Comparison of ENCODE assay signal across 8 cellular contexts in genomic region chr11:122628691-122629555, GRCh38. TPM values are rescaled to one million over a fixed set of nuclear protein-coding genes. Genes with fewer than 3 reads are reported as not detected.
DNase-seq lines count a peak whose midpoint lies in the region; ATAC-seq lines count a peak whose summit lies in the region.

No MANE protein-coding gene starts in this region.

- no peak overlapping the region for H3K27ac Mint-ChIP-seq in central memory CD8-positive, alpha-beta T cell (ENCODE audit: low read depth)

- peak; percentile 73 for ATAC-seq in central memory CD8-positive, alpha-beta T cell (replicated peaks; ENCODE audit: extremely low read depth, poor library complexity, severe bottlenecking)
- no peak for ATAC-seq in HG03457 (IDR thresholded peaks at IDR 0.05; ENCODE audit: unreplicated experiment)

- peaks cover 4% of the 10 kb centered on the region for H3K4me1 Mint-ChIP-seq in central memory CD8-positive, alpha-beta T cell

- no peaks in the 10 kb centered on the region for H3K27me3 Mint-ChIP-seq in central memory CD8-positive, alpha-beta T cell

- no peaks in the 10 kb centered on the region for H3K36me3 Mint-ChIP-seq in central memory CD8-positive, alpha-beta T cell (ENCODE audit: insufficient read depth)

- peak; percentile 57 for DNase-seq in CMK (ENCODE audit: low read depth)
- peak; percentile 74 for DNase-seq in H4 (ENCODE audit: low spot score)
- DNase-seq in NCI-H2171 treated with DMSO at 0.1 percent for 48 hours (lab: John Stamatoyannopoulos, UW), result peak; percentile 45
- peak; percentile 53 for DNase-seq in activated CD4-positive, alpha-beta T cell treated with anti-CD3 and anti-CD28 coated beads for 1 hour
- DNase-seq in central memory CD8-positive, alpha-beta T cell (ENCODE audit: low spot score in 2 of 2), result peak; percentile 42 to 60
- peak; percentile 88 for DNase-seq in left kidney (ENCODE audit: low read depth, low spot score)
- DNase-seq in stimulated activated CD4-positive, alpha-beta T cell treated with anti-CD3 and anti-CD28 coated beads, Interleukin-4, amount 100 ng/mL, for 24 hours, result peak; percentile 75

- no peak overlapping the region for H3K4me3 Mint-ChIP-seq in central memory CD8-positive, alpha-beta T cell

- H3K9me3 Mint-ChIP-seq in central memory CD8-positive, alpha-beta T cell, result no peaks in the 10 kb centered on the region

RNA-seq across cellular contexts. Expression of gene UBASH3B, which starts 26.6 kb away (rescaled TPM):
- total RNA-seq in H4 (2014; rRNA removed; shearing (Covaris generic)), result 4.4 and 6.4 TPM in 2 replicates
